Comparison of ENCODE assay signal across 13 cellular contexts in genomic region chr7:154789404-154789803, GRCh38.
DNase-seq lines count a peak whose midpoint lies in the region; ATAC-seq and TF ChIP-seq lines count a peak whose summit lies in the region.
"Had no signal": no experiment of that assay in that cellular context is flagged by ENCODE, and none has a peak within 500 bp of the region (broad histone marks: within the 10 kb centered on the region; RNA-seq: fewer than 3 reads in every experiment).

No MANE protein-coding gene starts in this region.

- 61% methylated on average over 6 of the region's 6 CpGs for WGBS in liver

- CTCF ChIA-PET in Caco-2 (lab: Charles Lee) = no interaction called here

- POLR2A ChIA-PET in Caco-2 (lab: Charles Lee) = no interaction called here

- H3K36me3 Mint-ChIP-seq in Caco-2 (ENCODE audit: insufficient read depth, unreplicated experiment) = peaks cover 4% of the 10 kb centered on the region

- H3K36me3 ChIP-seq in Caco-2 (ENCODE audit: control insufficient read depth, insufficient read depth, low read length) = no peaks in the 10 kb centered on the region
- no peaks in the 10 kb centered on the region for H3K36me3 ChIP-seq in liver (ENCODE audit: control insufficient read depth in 4 of 4, insufficient read depth in 3 of 4, low read depth in 1 of 4, low read length in 3 of 4)
- H3K36me3 ChIP-seq: SJSA1 had no signal

- H3K4me3 ChIP-seq in Caco-2 (ENCODE audit: low read depth, low read length) (no peak overlapping the region), liver (ENCODE audit: low read depth in 1 of 3, low read length in 3 of 3) (no peak overlapping the region)
- H3K4me3 ChIP-seq: SJSA1 had no signal

- peak in 1 of 2 experiments; percentile 42 for DNase-seq in Caco-2
- peak; percentile 26 for DNase-seq in HuH-7 (ENCODE audit: low spot score)
- DNase-seq in SHP77 treated with DMSO at 0.1 percent for 48 hours (lab: John Stamatoyannopoulos, UW) = peak; percentile 2
- DNase-seq in activated CD8-positive, alpha-beta memory T cell treated with anti-CD3 and anti-CD28 coated beads for 24 hours = no peak
- DNase-seq in NCI-H1048 (lab: John Stamatoyannopoulos, UW) = no peak
- no peak for DNase-seq in UCSD-AML1 (lab: John Stamatoyannopoulos, UW; ENCODE audit: unreplicated experiment)
- DNase-seq: activated CD8-positive, alpha-beta memory T cell treated with anti-CD3 and anti-CD28 coated beads, Interleukin-2, amount 50 U/mL, for 48 hours; IMR-90 had no signal

- peak; percentile 18 to 22 for TF ChIP-seq RAD21 in liver (IDR thresholded peaks at IDR 0.05)

- H3K4me1 Mint-ChIP-seq in Caco-2 (ENCODE audit: low read depth, unreplicated experiment) = no peaks in the 10 kb centered on the region
- H3K4me1 Mint-ChIP-seq: central memory CD8-positive, alpha-beta T cell had no signal

- intact Hi-C loops in Caco-2 (cut with micrococcal nuclease; ENCODE audit: unreplicated experiment) = no loop called here

- H3K4me1 ChIP-seq in Caco-2 = no peaks in the 10 kb centered on the region
- H3K4me1 ChIP-seq in liver (ENCODE audit: control insufficient read depth in 4 of 4, insufficient read depth in 4 of 4, low read length in 3 of 4) = peaks cover 0 to 2% (median 1%) of the 10 kb centered on the region in 4 donors
- H3K4me1 ChIP-seq: SJSA1 had no signal

- no peak overlapping the region for H3K27ac ChIP-seq in liver (ENCODE audit: low read depth in 1 of 2, low read length in 2 of 2)
- H3K27ac ChIP-seq: SJSA1 had no signal

- no peak overlapping the region for H3K27ac Mint-ChIP-seq in Caco-2 (ENCODE audit: unreplicated experiment)
- H3K27ac Mint-ChIP-seq: natural killer cell treated with Interleukin-12 subunit alpha and Interleukin-12 subunit beta and Interleukin-15 and Interleukin-18, amount 100 ng/mL, for 72 hours had no signal

- peaks cover 8% of the 10 kb centered on the region for H3K9me3 Mint-ChIP-seq in Caco-2 (ENCODE audit: unreplicated experiment)

- ATAC-seq in GM18868 (IDR thresholded peaks at IDR 0.05; ENCODE audit: unreplicated experiment) = no peak
- ATAC-seq: natural killer cell treated with Interleukin-12 subunit alpha and Interleukin-12 subunit beta and Interleukin-15 and Interleukin-18, amount 100 ng/mL, for 72 hours had no signal

- TF ChIP-seq CTCF in Caco-2 (IDR thresholded peaks at IDR 0.05; ENCODE audit: insufficient read depth in 1 of 2, low read depth in 1 of 2, low read length in 1 of 2, severe bottlenecking in 1 of 2, unreplicated experiment in 1 of 2) = peak; percentile 35 to 64
- TF ChIP-seq CTCF in liver (IDR thresholded peaks at IDR 0.05; ENCODE audit: low read depth, low read length, missing input control) = no peak

- no peaks in the 10 kb centered on the region for H3K27me3 ChIP-seq in Caco-2 (replicated peaks; ENCODE audit: control insufficient read depth, insufficient read depth, low read length)
- peaks cover 0 to 4% (median 0%) of the 10 kb centered on the region in 4 donors for H3K27me3 ChIP-seq in liver (ENCODE audit: control insufficient read depth in 4 of 4, insufficient read depth in 4 of 4, low read length in 3 of 4)
- H3K27me3 ChIP-seq: SJSA1 had no signal

- H3K9me3 ChIP-seq in Caco-2 (peaks cover 2% of the 10 kb centered on the region; the same call in 1 of the 2 replicates), liver (ENCODE audit: control insufficient read depth in 4 of 4, low read length in 3 of 4) (peaks cover 2 to 14% (median 3%) of the 10 kb centered on the region in 4 donors)

- no peak overlapping the region for H3K4me3 Mint-ChIP-seq in Caco-2 (ENCODE audit: unreplicated experiment)
- H3K4me3 Mint-ChIP-seq: central memory CD8-positive, alpha-beta T cell; natural killer cell treated with Interleukin-12 subunit alpha and Interleukin-12 subunit beta and Interleukin-15 and Interleukin-18, amount 100 ng/mL, for 72 hours had no signal

- no peak overlapping the region for H3K9ac ChIP-seq in liver (ENCODE audit: low read depth in 1 of 2, low read length in 2 of 2)

- BruUV-seq in Caco-2 (replicated peaks; lab: Mats Ljungman, UMichigan) = no TSS peak

- H3K27me3 Mint-ChIP-seq in Caco-2 (ENCODE audit: insufficient read depth, unreplicated experiment) = peaks cover 15% of the 10 kb centered on the region

TF ChIP-seq in liver, 16 proteins besides CTCF, POLR2A, EP300 and RAD21:
- no peak for TF ChIP-seq TAF1 (conservative IDR thresholded peaks at IDR 0.05)
- TF ChIP-seq ATF3 (IDR thresholded peaks at IDR 0.05) = no peak
- no peak for TF ChIP-seq ZBTB33 (IDR thresholded peaks at IDR 0.05)
- TF ChIP-seq MAX (IDR thresholded peaks at IDR 0.05) = no peak
- TF ChIP-seq FOXA1 (IDR thresholded peaks at IDR 0.05) = no peak
- TF ChIP-seq SP1 (IDR thresholded peaks at IDR 0.05) = no peak
- TF ChIP-seq HNF4A (conservative IDR thresholded peaks at IDR 0.05) = no peak
- TF ChIP-seq GABPA (IDR thresholded peaks at IDR 0.05 in 1 of 2, conservative IDR thresholded peaks at IDR 0.05 in 1 of 2) = no peak
- no peak for TF ChIP-seq FOXA2 (IDR thresholded peaks at IDR 0.05)
- no peak for TF ChIP-seq NR2F2 (IDR thresholded peaks at IDR 0.05)
- TF ChIP-seq HNF4G (IDR thresholded peaks at IDR 0.05) = no peak
- no peak for TF ChIP-seq EGR1 (IDR thresholded peaks at IDR 0.05; ENCODE audit: low read depth in 2 of 2)
- no peak for TF ChIP-seq REST (IDR thresholded peaks at IDR 0.05)
- TF ChIP-seq YY1 (IDR thresholded peaks at IDR 0.05) = no peak
- no peak for TF ChIP-seq JUND (IDR thresholded peaks at IDR 0.05)
- TF ChIP-seq RXRA (IDR thresholded peaks at IDR 0.05) = no peak

Comparison
In these comparisons a context has a peak if more than half of its experiments do, and no peak if none do; other contexts are left out.
1. DNase-seq: peak in HuH-7 (single experiment) and SHP77 treated with DMSO at 0.1 percent for 48 hours (single experiment); none in activated CD8-positive, alpha-beta memory T cell treated with anti-CD3 and anti-CD28 coated beads for 24 hours (single experiment), NCI-H1048 (single experiment) and UCSD-AML1 (single experiment).